ENCODE assay signal across 8 cellular contexts in genomic region chr15:59298255-59298856, GRCh38.
A peak's percentile ranks its signal among the peaks of the same experiment; 100 is the strongest.
DNase-seq lines count a peak whose midpoint lies in the region; ATAC-seq, FAIRE-seq and TF ChIP-seq lines count a peak whose summit lies in the region.

No MANE protein-coding gene starts in this region.

- no peaks in the 10 kb centered on the region for H3K9me3 Mint-ChIP-seq in endothelial cell (ENCODE audit: unreplicated experiment)

- DNase-seq in HCT116 (ENCODE audit: low read depth, low spot score) (peak; percentile 78), OCI-LY7 (ENCODE audit: low spot score) (no peak), germinal center (ENCODE audit: low spot score) (peak; percentile 69), activated gamma-delta T cell treated with Interleukin-2 at 50 U/mL for 16 hours (no peak), GM10266 (ENCODE audit: extremely low spot score) (no peak), small intestine (no peak), endothelial cell (ENCODE audit: low spot score) (no peak)

- H3K4me3 ChIP-seq in HCT116 (replicated peaks in 1 of 2; ENCODE audit: low read depth in 1 of 2, low read length in 2 of 2) (0 out of 4 replicates have a peak overlapping the region, but pooled peaks of 1 of the 2 experiments have one; percentile 5), OCI-LY7 (ENCODE audit: low read depth, low read length, poor library complexity, severe bottlenecking) (no peak overlapping the region), small intestine (ENCODE audit: low read depth in 1 of 2, low read length in 2 of 2) (no peak overlapping the region)

- TF ChIP-seq CTCF in HCT116 (IDR thresholded peaks at IDR 0.05 in 2 of 3, conservative IDR thresholded peaks at IDR 0.05 in 1 of 3; ENCODE audit: borderline replicate concordance in 1 of 3, insufficient read depth in 1 of 3, low read depth in 2 of 3, low read length in 2 of 3) (no peak), OCI-LY7 (conservative IDR thresholded peaks at IDR 0.05; ENCODE audit: low read length) (no peak), GM10266 (IDR thresholded peaks at IDR 0.05; ENCODE audit: control insufficient read depth, insufficient read depth, low read depth, missing control alignments) (no peak), endothelial cell (IDR thresholded peaks at IDR 0.05; ENCODE audit: unreplicated experiment) (no peak)

- H3K36me3 Mint-ChIP-seq in endothelial cell (ENCODE audit: low read depth, unreplicated experiment): peaks cover 7% of the 10 kb centered on the region

- POLR2A ChIA-PET in HCT116 (lab: Charles Lee) (interaction anchor here (1.1 to 1.3 kb wide), 3 partner anchors 9 to 74 kb away, joined by 3 to 5 read pairs (median 3); partner anchors contain the start of gene MYO1E), OCI-LY7 (lab: Charles Lee) (interaction anchor here (1.6 to 3.3 kb wide), 3 partner anchors 8 to 20 kb away, joined by 4 to 17 read pairs (median 8); no protein-coding TSS in a partner anchor)

- H3K4me2 ChIP-seq in HCT116 (ENCODE audit: low read length) (peak overlapping the region; percentile 73), OCI-LY7 (ENCODE audit: low read length) (peak overlapping the region; percentile 2; the same call in 1 of the 2 replicates)

- TF ChIP-seq RAD21 in HCT116 (IDR thresholded peaks at IDR 0.05; ENCODE audit: low read depth): 0 out of 2 replicates have a peak, but pooled peaks have one; percentile 11

- no peaks in the 10 kb centered on the region for H4K20me1 ChIP-seq in HCT116 (ENCODE audit: insufficient read depth)
- no peaks in the 10 kb centered on the region for H4K20me1 ChIP-seq in OCI-LY7 (ENCODE audit: insufficient read depth, low read length)

- BruUV-seq in HCT116 (replicated peaks; lab: Mats Ljungman, UMichigan): no TSS peak
- BruUV-seq in OCI-LY7 (replicated peaks; lab: Mats Ljungman, UMichigan): no TSS peak

- FAIRE-seq in small intestine (lab: Jason Lieb, UNC): no peak

- H3K27me3 ChIP-seq in HCT116 (ENCODE audit: insufficient read depth, low read length) (no peaks in the 10 kb centered on the region), small intestine (ENCODE audit: control insufficient read depth in 2 of 2, insufficient read depth in 2 of 2, low read length in 2 of 2) (no peaks in the 10 kb centered on the region)

- H3K9me3 ChIP-seq in HCT116 (ENCODE audit: control insufficient read depth in 1 of 2, insufficient read depth in 1 of 2, low read depth in 1 of 2, low read length in 2 of 2): no peaks in the 10 kb centered on the region
- H3K9me3 ChIP-seq in OCI-LY7 (ENCODE audit: low read length): no peaks in the 10 kb centered on the region
- H3K9me3 ChIP-seq in small intestine (ENCODE audit: control insufficient read depth, low read depth): no peaks in the 10 kb centered on the region

- RAD21 ChIA-PET in HCT116 (lab: Charles Lee; ENCODE audit: low non-redundant PET in 1 of 2, low total read pairs in 2 of 2, uncharacterized antibody in 2 of 2, unreplicated experiment in 2 of 2): interaction anchor here in 1 of 2 experiments (0.8 kb wide), 1 partner anchor 14 kb away, joined by 3 read pairs; no protein-coding TSS in a partner anchor

- H3K9me2 ChIP-seq in HCT116 (ENCODE audit: insufficient read depth) (no peaks in the 10 kb centered on the region), OCI-LY7 (ENCODE audit: insufficient read depth, low read length) (no peaks in the 10 kb centered on the region)

- WGBS in small intestine, 3 donors: 80 to 84% (median 82%) methylated on average over 8 of the region's 8 CpGs

- H3K79me2 ChIP-seq in HCT116 (ENCODE audit: insufficient read depth, low read length): peaks cover 65% of the 10 kb centered on the region
- H3K79me2 ChIP-seq in OCI-LY7 (ENCODE audit: insufficient read depth, low read depth, low read length): no peaks in the 10 kb centered on the region

- peaks cover 5% of the 10 kb centered on the region for H3K27me3 Mint-ChIP-seq in endothelial cell (ENCODE audit: unreplicated experiment)

- H3K4me3 Mint-ChIP-seq in endothelial cell (ENCODE audit: unreplicated experiment): no peak overlapping the region

- H3K27ac ChIP-seq in HCT116 (ENCODE audit: low read depth, low read length) (peak overlapping the region; percentile 30), OCI-LY7 (ENCODE audit: low read depth, low read length, poor library complexity, severe bottlenecking) (no peak overlapping the region), small intestine (ENCODE audit: low read depth in 1 of 2, low read length in 1 of 2) (peak overlapping the region in 1 of 2 donors; percentile 7)

- intact Hi-C loops in HCT116 (cut with micrococcal nuclease) (no loop called here), OCI-LY7 (cut with micrococcal nuclease; ENCODE audit: unreplicated experiment) (no loop called here)

- H3K4me1 Mint-ChIP-seq in endothelial cell (ENCODE audit: unreplicated experiment): peaks cover 32% of the 10 kb centered on the region

- H2AFZ ChIP-seq in HCT116 (ENCODE audit: low read depth, low read length, poor library complexity, severe bottlenecking) (no peak overlapping the region), OCI-LY7 (ENCODE audit: low read length) (peak overlapping the region; percentile 23; the same call in 1 of the 2 replicates)

- H3K4me1 ChIP-seq in HCT116 (ENCODE audit: control insufficient read depth in 1 of 2, insufficient read depth in 2 of 2, low read length in 2 of 2): peaks cover 80 to 99% of the 10 kb centered on the region in 2 experiments
- peaks cover 32% of the 10 kb centered on the region for H3K4me1 ChIP-seq in OCI-LY7 (ENCODE audit: insufficient read depth, low read length, poor library complexity, severe bottlenecking)
- peaks cover 5 to 14% of the 10 kb centered on the region in 2 donors for H3K4me1 ChIP-seq in small intestine (ENCODE audit: control insufficient read depth in 2 of 2, insufficient read depth in 1 of 2, low read depth in 1 of 2, low read length in 1 of 2)

- peak overlapping the region; percentile 65 for H3K9ac ChIP-seq in HCT116 (ENCODE audit: low read length)

- CTCF ChIA-PET in HCT116 (lab: Charles Lee): interaction anchor here (1.3 kb wide), 1 partner anchor 51 kb away, joined by 5 read pairs; no protein-coding TSS in a partner anchor
- CTCF ChIA-PET in OCI-LY7 (lab: Charles Lee; ENCODE audit: unreplicated experiment): interaction anchor here (1.7 kb wide), 1 partner anchor 51 kb away, joined by 4 read pairs; no protein-coding TSS in a partner anchor

- TF ChIP-seq POLR2A in HCT116 (IDR thresholded peaks at IDR 0.05; ENCODE audit: borderline replicate concordance, extremely low read depth, insufficient read depth, insufficient read length): no peak

- no peak overlapping the region for H3K27ac Mint-ChIP-seq in endothelial cell (ENCODE audit: unreplicated experiment)

- no peaks in the 10 kb centered on the region for H3K36me3 ChIP-seq in HCT116 (ENCODE audit: control insufficient read depth in 1 of 2, insufficient read depth in 2 of 2, low read length in 2 of 2)
- H3K36me3 ChIP-seq in OCI-LY7 (ENCODE audit: insufficient read depth, low read length): no peaks in the 10 kb centered on the region
- H3K36me3 ChIP-seq in small intestine (ENCODE audit: control insufficient read depth in 2 of 2, insufficient read depth in 2 of 2, low read length in 2 of 2): no peaks in the 10 kb centered on the region

- ATAC-seq in GM18499 (IDR thresholded peaks at IDR 0.05; ENCODE audit: insufficient read depth, unreplicated experiment) (peak; percentile 80), HCT116 (peak; percentile 52)

TF ChIP-seq in HCT116, 20 proteins besides CTCF, POLR2A, EP300 and RAD21 (continues in another document):
- peak; percentile 63 for TF ChIP-seq JUND (IDR thresholded peaks at IDR 0.05)
- TF ChIP-seq ZFX (IDR thresholded peaks at IDR 0.05): no peak
- TF ChIP-seq EZH2phosphoT487 (IDR thresholded peaks at IDR 0.05; ENCODE audit: borderline replicate concordance): no peak
- TF ChIP-seq SP1 (IDR thresholded peaks at IDR 0.05; ENCODE audit: low read depth): peak; percentile 70
- TF ChIP-seq CBX3 (IDR thresholded peaks at IDR 0.05; ENCODE audit: low read depth): peak; percentile 94; the same call in 1 of the 2 replicates
- TF ChIP-seq, protein P1, sequence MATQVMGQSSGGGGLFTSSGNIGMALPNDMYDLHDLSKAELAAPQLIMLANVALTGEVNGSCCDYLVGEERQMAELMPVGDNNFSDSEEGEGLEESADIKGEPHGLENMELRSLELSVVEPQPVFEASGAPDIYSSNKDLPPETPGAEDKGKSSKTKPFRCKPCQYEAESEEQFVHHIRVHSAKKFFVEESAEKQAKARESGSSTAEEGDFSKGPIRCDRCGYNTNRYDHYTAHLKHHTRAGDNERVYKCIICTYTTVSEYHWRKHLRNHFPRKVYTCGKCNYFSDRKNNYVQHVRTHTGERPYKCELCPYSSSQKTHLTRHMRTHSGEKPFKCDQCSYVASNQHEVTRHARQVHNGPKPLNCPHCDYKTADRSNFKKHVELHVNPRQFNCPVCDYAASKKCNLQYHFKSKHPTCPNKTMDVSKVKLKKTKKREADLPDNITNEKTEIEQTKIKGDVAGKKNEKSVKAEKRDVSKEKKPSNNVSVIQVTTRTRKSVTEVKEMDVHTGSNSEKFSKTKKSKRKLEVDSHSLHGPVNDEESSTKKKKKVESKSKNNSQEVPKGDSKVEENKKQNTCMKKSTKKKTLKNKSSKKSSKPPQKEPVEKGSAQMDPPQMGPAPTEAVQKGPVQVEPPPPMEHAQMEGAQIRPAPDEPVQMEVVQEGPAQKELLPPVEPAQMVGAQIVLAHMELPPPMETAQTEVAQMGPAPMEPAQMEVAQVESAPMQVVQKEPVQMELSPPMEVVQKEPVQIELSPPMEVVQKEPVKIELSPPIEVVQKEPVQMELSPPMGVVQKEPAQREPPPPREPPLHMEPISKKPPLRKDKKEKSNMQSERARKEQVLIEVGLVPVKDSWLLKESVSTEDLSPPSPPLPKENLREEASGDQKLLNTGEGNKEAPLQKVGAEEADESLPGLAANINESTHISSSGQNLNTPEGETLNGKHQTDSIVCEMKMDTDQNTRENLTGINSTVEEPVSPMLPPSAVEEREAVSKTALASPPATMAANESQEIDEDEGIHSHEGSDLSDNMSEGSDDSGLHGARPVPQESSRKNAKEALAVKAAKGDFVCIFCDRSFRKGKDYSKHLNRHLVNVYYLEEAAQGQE (IDR thresholded peaks at IDR 0.05; ENCODE audit: low read depth): no peak
- TF ChIP-seq SRF (IDR thresholded peaks at IDR 0.05; ENCODE audit: low read depth): peak; percentile 58; the same call in 1 of the 2 replicates
- TF ChIP-seq ZNF274 (IDR thresholded peaks at IDR 0.05; ENCODE audit: low read depth, low read length): no peak
- no peak for TF ChIP-seq EGR1 (IDR thresholded peaks at IDR 0.05; ENCODE audit: low read depth)
- TF ChIP-seq TCF7L2 (IDR thresholded peaks at IDR 0.05; ENCODE audit: borderline replicate concordance, extremely low read depth, insufficient read depth, insufficient read length): no peak
- TF ChIP-seq, protein P2, sequence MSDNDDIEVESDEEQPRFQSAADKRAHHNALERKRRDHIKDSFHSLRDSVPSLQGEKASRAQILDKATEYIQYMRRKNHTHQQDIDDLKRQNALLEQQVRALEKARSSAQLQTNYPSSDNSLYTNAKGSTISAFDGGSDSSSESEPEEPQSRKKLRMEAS (IDR thresholded peaks at IDR 0.05): peak; percentile 91
- TF ChIP-seq POLR2AphosphoS5 (IDR thresholded peaks at IDR 0.05; ENCODE audit: low read depth, low read length): no peak
- TF ChIP-seq EZH2 (IDR thresholded peaks at IDR 0.05): no peak
- peak; percentile 62; the same call in 1 of the 2 replicates for TF ChIP-seq FOSL1 (IDR thresholded peaks at IDR 0.05; ENCODE audit: low read depth)

Comparison
In these comparisons a context has a peak if more than half of its experiments do, and no peak if none do; other contexts are left out.
1. DNase-seq: peak in HCT116 (single experiment) and germinal center (single experiment); none in OCI-LY7 (single experiment), activated gamma-delta T cell treated with Interleukin-2 at 50 U/mL for 16 hours (single experiment), GM10266 (single experiment), small intestine (single experiment) and endothelial cell (single experiment).